Comparison of ENCODE assay signal across 8 cellular contexts in genomic region chr21:38806942-38807284, GRCh38. TPM values are rescaled to one million over a fixed set of nuclear protein-coding genes. Genes with fewer than 3 reads are reported as not detected.
DNase-seq lines count a peak whose midpoint lies in the region; ATAC-seq and TF ChIP-seq lines count a peak whose summit lies in the region.

No MANE protein-coding gene starts in this region.

- H3K9me3 ChIP-seq in left ventricle myocardium inferior (replicated peaks), result no peaks in the 10 kb centered on the region
- H3K9me3 ChIP-seq in skeletal muscle satellite cell (replicated peaks; ENCODE audit: low read length), result no peaks in the 10 kb centered on the region

- H3K4me1 ChIP-seq in left ventricle myocardium inferior, result peaks cover 67% of the 10 kb centered on the region
- peaks cover 34% of the 10 kb centered on the region for H3K4me1 ChIP-seq in skeletal muscle satellite cell (ENCODE audit: control insufficient read depth, insufficient read depth, low read length)

- H3K9ac ChIP-seq in skeletal muscle satellite cell (ENCODE audit: low read depth, low read length), result peak overlapping the region; percentile 88

- H3K4me3 ChIP-seq in left ventricle myocardium inferior (peak overlapping the region; percentile 93), foreskin fibroblast (ENCODE audit: low read depth in 1 of 2, low read length in 2 of 2) (peak overlapping the region; percentile 83 to 95), skeletal muscle satellite cell (ENCODE audit: low read length) (peak overlapping the region; percentile 86)

- H3K27me3 ChIP-seq in left ventricle myocardium inferior (ENCODE audit: low read depth) (no peaks in the 10 kb centered on the region), skeletal muscle satellite cell (ENCODE audit: control insufficient read depth, insufficient read depth, low read length) (no peaks in the 10 kb centered on the region)

- H3K36me3 ChIP-seq in left ventricle myocardium inferior (peaks cover 24% of the 10 kb centered on the region), skeletal muscle satellite cell (ENCODE audit: insufficient read depth, low read length) (peaks cover 25% of the 10 kb centered on the region)

- ATAC-seq in left cardiac atrium (no peak), HG03342 (IDR thresholded peaks at IDR 0.05; ENCODE audit: unreplicated experiment) (no peak)

- TF ChIP-seq CTCF in left ventricle myocardium inferior (IDR thresholded peaks at IDR 0.05; ENCODE audit: borderline replicate concordance), result no peak
- no peak for TF ChIP-seq CTCF in VCaP (conservative IDR thresholded peaks at IDR 0.05)
- TF ChIP-seq CTCF in foreskin fibroblast (IDR thresholded peaks at IDR 0.05; ENCODE audit: low read depth, low read length), result no peak

- peak overlapping the region; percentile 94 for H3K4me2 ChIP-seq in skeletal muscle satellite cell (ENCODE audit: low read length)

- DNase-seq in left ventricle myocardium inferior (no peak), left cardiac atrium (no peak), foreskin fibroblast (peak; percentile 36 to 52), occipital lobe (lab: John Stamatoyannopoulos, UW) (no peak), NCI-H2107 treated with DMSO at 0.1 percent for 48 hours (lab: John Stamatoyannopoulos, UW; ENCODE audit: unreplicated experiment) (no peak)

- H3K27ac ChIP-seq in left ventricle myocardium inferior (replicated peaks), result peak overlapping the region; percentile 94
- H3K27ac ChIP-seq in VCaP, result peak overlapping the region; percentile 89

- intact Hi-C loops in left ventricle myocardium inferior (cut with micrococcal nuclease), result loop anchor here (10.0 kb wide), 3 partner anchors 98 to 318 kb away; no protein-coding TSS in a partner anchor
- intact Hi-C loops in left cardiac atrium (cut with DNase I), result loop anchor here in 1 of 2 donors (5.0 to 10.0 kb wide), 3 partner anchors 72 to 180 kb away; no protein-coding TSS in a partner anchor

RNA-seq across cellular contexts. Expression of gene ETS2, which starts 1.2 kb away (rescaled TPM):
- 40.9 TPM for total RNA-seq in left ventricle myocardium inferior
- total RNA-seq in left cardiac atrium, result 100 to 1,000 TPM in 1 of 2 donors, 10 to 100 TPM in 1; 48.7 to 114 TPM
- total RNA-seq in skeletal muscle satellite cell (2012; rRNA removed), result 6.3 and 7.4 TPM in 2 replicates
- 9.8 TPM for total RNA-seq in occipital lobe

Comparison
In these comparisons a context has a peak if more than half of its experiments do, and no peak if none do; other contexts are left out.
1. DNase-seq: peak in foreskin fibroblast (2 of 2); none in left ventricle myocardium inferior (single experiment), left cardiac atrium (single experiment), occipital lobe (single experiment) and NCI-H2107 treated with DMSO at 0.1 percent for 48 hours (single experiment).
2. Peak in every context shown above with its lines, with median percentiles within 50 percentile points of each other: H3K4me3 ChIP-seq.